Comparison of ENCODE assay signal across 1 cellular context in genomic region chr12:51077930-51078329, GRCh38.
TF ChIP-seq lines count a peak whose summit lies in the region.

No MANE protein-coding gene starts in this region.

TF ChIP-seq in HEK293, 187 proteins besides CTCF, POLR2A, EP300 and RAD21 (continued from another document):
- TF ChIP-seq ZNF398 (tag by site-specific recombination; IDR thresholded peaks at IDR 0.05) (no peak), ZNF157 (tag by site-specific recombination; IDR thresholded peaks at IDR 0.05) (no peak), ZNF335 (tag by site-specific recombination; conservative IDR thresholded peaks at IDR 0.05) (peak; percentile 26; the same call in 1 of the 2 replicates), ZBTB17 (tag by site-specific recombination; IDR thresholded peaks at IDR 0.05) (peak; percentile 95), ZNF629 (tag by site-specific recombination; IDR thresholded peaks at IDR 0.05) (peak; percentile 20; the same call in 1 of the 2 replicates)
- TF ChIP-seq, protein P1, sequence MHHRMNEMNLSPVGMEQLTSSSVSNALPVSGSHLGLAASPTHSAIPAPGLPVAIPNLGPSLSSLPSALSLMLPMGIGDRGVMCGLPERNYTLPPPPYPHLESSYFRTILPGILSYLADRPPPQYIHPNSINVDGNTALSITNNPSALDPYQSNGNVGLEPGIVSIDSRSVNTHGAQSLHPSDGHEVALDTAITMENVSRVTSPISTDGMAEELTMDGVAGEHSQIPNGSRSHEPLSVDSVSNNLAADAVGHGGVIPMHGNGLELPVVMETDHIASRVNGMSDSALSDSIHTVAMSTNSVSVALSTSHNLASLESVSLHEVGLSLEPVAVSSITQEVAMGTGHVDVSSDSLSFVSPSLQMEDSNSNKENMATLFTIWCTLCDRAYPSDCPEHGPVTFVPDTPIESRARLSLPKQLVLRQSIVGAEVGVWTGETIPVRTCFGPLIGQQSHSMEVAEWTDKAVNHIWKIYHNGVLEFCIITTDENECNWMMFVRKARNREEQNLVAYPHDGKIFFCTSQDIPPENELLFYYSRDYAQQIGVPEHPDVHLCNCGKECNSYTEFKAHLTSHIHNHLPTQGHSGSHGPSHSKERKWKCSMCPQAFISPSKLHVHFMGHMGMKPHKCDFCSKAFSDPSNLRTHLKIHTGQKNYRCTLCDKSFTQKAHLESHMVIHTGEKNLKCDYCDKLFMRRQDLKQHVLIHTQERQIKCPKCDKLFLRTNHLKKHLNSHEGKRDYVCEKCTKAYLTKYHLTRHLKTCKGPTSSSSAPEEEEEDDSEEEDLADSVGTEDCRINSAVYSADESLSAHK (tag by site-specific recombination; IDR thresholded peaks at IDR 0.05) = no peak
